In genomic region chr11:36240178-36240577, GRCh38 we compare ENCODE assay signal across 23 cellular contexts.
"Had no signal": no experiment of that assay in that cellular context is flagged by ENCODE, and none has a peak within 500 bp of the region (broad histone marks: within the 10 kb centered on the region; RNA-seq: fewer than 3 reads in every experiment).

No MANE protein-coding gene starts in this region.

- H3K36me3 ChIP-seq: heart left ventricle, right atrium auricular region, suprapubic skin, tibial artery had no signal

- H3K9me3 ChIP-seq: heart left ventricle, right atrium auricular region, suprapubic skin, tibial artery had no signal

- H3K4me1 ChIP-seq: heart left ventricle, right atrium auricular region, suprapubic skin, tibial artery had no signal

- H3K36me3 Mint-ChIP-seq: activated naive CD4-positive, alpha-beta T cell treated with anti-CD3 and anti-CD28 coated beads, Interleukin-2, amount 50 U/mL, for 24 hours; immature natural killer cell; natural killer cell treated with Interleukin-12 subunit alpha and Interleukin-12 subunit beta and Interleukin-15 and Interleukin-18, amount 100 ng/mL, for 72 hours; WTC11 had no signal

- H3K4me3 Mint-ChIP-seq: activated CD4-positive, alpha-beta memory T cell treated with anti-CD3 and anti-CD28 coated beads, Interleukin-2, amount 10 ng/mL, durations not matched to agents 7 days and 5 days; activated CD4-positive, alpha-beta T cell treated with anti-CD3 and anti-CD28 coated beads, Interleukin-2, amount 10 ng/mL, durations not matched to agents 7 days and 5 days; activated naive CD4-positive, alpha-beta T cell treated with anti-CD3 and anti-CD28 coated beads, Interleukin-2, amount 50 U/mL, for 24 hours; activated naive CD8-positive, alpha-beta T cell treated with anti-CD3 and anti-CD28 coated beads, Interleukin-2, amount 50 U/mL, for 24 hours; activated T-cell treated with anti-CD3 and anti-CD28 coated beads, Interleukin-2, amount 50 U/mL, for 4 hours; effector memory CD8-positive, alpha-beta T cell; immature natural killer cell; natural killer cell treated with Interleukin-12 subunit alpha and Interleukin-12 subunit beta and Interleukin-15 and Interleukin-18, amount 100 ng/mL, for 72 hours; T-helper 17 cell; WTC11 had no signal

- H3K9me3 Mint-ChIP-seq: activated CD4-positive, alpha-beta memory T cell treated with anti-CD3 and anti-CD28 coated beads, Interleukin-2, amount 10 ng/mL, durations not matched to agents 7 days and 5 days; activated CD4-positive, alpha-beta T cell treated with anti-CD3 and anti-CD28 coated beads, Interleukin-2, amount 10 ng/mL, durations not matched to agents 7 days and 5 days; activated T-cell treated with anti-CD3 and anti-CD28 coated beads, Interleukin-2, amount 50 U/mL, for 4 hours; activated T-helper 2 cell treated with anti-CD3 and anti-CD28 coated beads, Interferon-gamma antibody, Interleukin-2, Interleukin-4, amounts not matched to agents 10 μg/mL and 5 μg/mL and 100 μg/mL, durations not matched to agents 14 hours and 24 hours and 36 hours; effector memory CD8-positive, alpha-beta T cell; immature natural killer cell; natural killer cell treated with Interleukin-12 subunit alpha and Interleukin-12 subunit beta and Interleukin-15 and Interleukin-18, amount 100 ng/mL, for 72 hours had no signal

- H3K27me3 Mint-ChIP-seq: activated CD4-positive, alpha-beta memory T cell treated with anti-CD3 and anti-CD28 coated beads, Interleukin-2, amount 10 ng/mL, durations not matched to agents 7 days and 5 days had no signal

- H3K27ac ChIP-seq: heart left ventricle, right atrium auricular region, suprapubic skin, tibial artery had no signal

- H3K27me3 ChIP-seq: heart left ventricle, right atrium auricular region, suprapubic skin, tibial artery had no signal

- H3K4me1 Mint-ChIP-seq: activated CD4-positive, alpha-beta memory T cell treated with anti-CD3 and anti-CD28 coated beads, Interleukin-2, amount 10 ng/mL, durations not matched to agents 7 days and 5 days; activated CD4-positive, alpha-beta T cell treated with anti-CD3 and anti-CD28 coated beads, Interleukin-2, amount 10 ng/mL, durations not matched to agents 7 days and 5 days; activated naive CD4-positive, alpha-beta T cell treated with anti-CD3 and anti-CD28 coated beads, Interleukin-2, amount 50 U/mL, for 24 hours; activated naive CD8-positive, alpha-beta T cell treated with anti-CD3 and anti-CD28 coated beads, Interleukin-2, amount 50 U/mL, for 24 hours; immature natural killer cell; T-helper 17 cell had no signal

- ATAC-seq: activated naive CD8-positive, alpha-beta T cell treated with anti-CD3 and anti-CD28 coated beads, Interleukin-2, amount 50 U/mL, for 24 hours; activated T-cell treated with anti-CD3 and anti-CD28 coated beads, Interleukin-2, amount 50 U/mL, for 4 hours; effector memory CD8-positive, alpha-beta T cell; heart left ventricle; left colon; natural killer cell treated with Interleukin-12 subunit alpha and Interleukin-12 subunit beta and Interleukin-15 and Interleukin-18, amount 100 ng/mL, for 72 hours; T-helper 17 cell; WTC11 had no signal

- H3K4me3 ChIP-seq: heart left ventricle, right atrium auricular region, suprapubic skin, tibial artery had no signal

- DNase-seq: activated CD4-positive, alpha-beta memory T cell treated with anti-CD3 and anti-CD28 coated beads, Interleukin-2, amount 10 ng/mL, durations not matched to agents 7 days and 5 days; activated CD4-positive, alpha-beta T cell treated with anti-CD3 and anti-CD28 coated beads for 1 hour; activated CD4-positive, alpha-beta T cell treated with anti-CD3 and anti-CD28 coated beads, Interleukin-2, amount 10 ng/mL, durations not matched to agents 7 days and 5 days; activated naive CD8-positive, alpha-beta T cell treated with anti-CD3 and anti-CD28 coated beads, Interleukin-2, amount 50 U/mL, for 24 hours; activated T-cell treated with anti-CD3 and anti-CD28 coated beads, Interleukin-2, amount 50 U/mL, for 4 hours; cortex of kidney; effector memory CD8-positive, alpha-beta T cell; erythroblast; heart left ventricle; immature natural killer cell; kidney; left colon; stimulated activated CD4-positive, alpha-beta T cell treated with anti-CD3 and anti-CD28 coated beads, Interleukin-15, amount 100 ng/mL, for 24 hours; stimulated activated CD4-positive, alpha-beta T cell treated with anti-CD3 and anti-CD28 coated beads, Interleukin-2, amount 100 ng/mL, for 24 hours; stimulated activated naive CD4-positive, alpha-beta T cell; T-helper 17 cell; tibial artery had no signal

- H3K27ac Mint-ChIP-seq: activated CD4-positive, alpha-beta memory T cell treated with anti-CD3 and anti-CD28 coated beads, Interleukin-2, amount 10 ng/mL, durations not matched to agents 7 days and 5 days; activated CD4-positive, alpha-beta T cell treated with anti-CD3 and anti-CD28 coated beads, Interleukin-2, amount 10 ng/mL, durations not matched to agents 7 days and 5 days; activated naive CD4-positive, alpha-beta T cell treated with anti-CD3 and anti-CD28 coated beads, Interleukin-2, amount 50 U/mL, for 24 hours; activated naive CD8-positive, alpha-beta T cell treated with anti-CD3 and anti-CD28 coated beads, Interleukin-2, amount 50 U/mL, for 24 hours; activated T-helper 2 cell treated with anti-CD3 and anti-CD28 coated beads, Interferon-gamma antibody, Interleukin-2, Interleukin-4, amounts not matched to agents 10 μg/mL and 5 μg/mL and 100 μg/mL, durations not matched to agents 14 hours and 24 hours and 36 hours; effector memory CD8-positive, alpha-beta T cell; immature natural killer cell; natural killer cell treated with Interleukin-12 subunit alpha and Interleukin-12 subunit beta and Interleukin-15 and Interleukin-18, amount 100 ng/mL, for 72 hours; T-helper 17 cell; WTC11 had no signal
